20 cellular contexts compared by ENCODE assay signal in genomic region chr2:159080641-159081040, GRCh38.
"Had no signal": no experiment of that assay in that cellular context is flagged by ENCODE, and none has a peak within 500 bp of the region (broad histone marks: within the 10 kb centered on the region; RNA-seq: fewer than 3 reads in every experiment).

No MANE protein-coding gene starts in this region.

- H3K4me3 Mint-ChIP-seq: activated naive CD4-positive, alpha-beta T cell treated with anti-CD3 and anti-CD28 coated beads, Interleukin-2, amount 10 ng/mL, durations not matched to agents 7 days and 5 days; activated T-cell treated with anti-CD3 and anti-CD28 coated beads, Interleukin-2, amount 50 U/mL, for 72 hours; dendritic cell treated with granulocyte-macrophage colony-stimulating factor and Interleukin-4, amounts not matched to agents 40 ng/mL and 50 ng/mL, for 4 days; naive thymus-derived CD8-positive, alpha-beta T cell; stimulated activated naive CD8-positive, alpha-beta T cell treated with anti-CD3 and anti-CD28 coated beads, Interleukin-15, Interleukin-2, amounts not matched to agents 100 ng/mL and 50 ng/mL, for 24 hours; T-helper 1 cell treated with Interleukin-12 subunit alpha and Interleukin-12 subunit beta and Interleukin-4 antibody, amounts not matched to agents 30 μg/mL and 1 μg/mL, for 36 hours had no signal

- H3K4me1 Mint-ChIP-seq: activated naive CD4-positive, alpha-beta T cell treated with anti-CD3 and anti-CD28 coated beads, Interleukin-2, amount 10 ng/mL, durations not matched to agents 7 days and 5 days had no signal

- H3K36me3 Mint-ChIP-seq: activated naive CD4-positive, alpha-beta T cell treated with anti-CD3 and anti-CD28 coated beads, Interleukin-2, amount 10 ng/mL, durations not matched to agents 7 days and 5 days had no signal

- H3K4me3 ChIP-seq: lung, prostate gland, tibial artery had no signal

- H3K27me3 ChIP-seq: tibial artery had no signal

- H3K27me3 Mint-ChIP-seq: dendritic cell treated with granulocyte-macrophage colony-stimulating factor and Interleukin-4, amounts not matched to agents 40 ng/mL and 50 ng/mL, for 4 days; naive thymus-derived CD8-positive, alpha-beta T cell; stimulated activated naive CD8-positive, alpha-beta T cell treated with anti-CD3 and anti-CD28 coated beads, Interleukin-15, Interleukin-2, amounts not matched to agents 100 ng/mL and 50 ng/mL, for 24 hours had no signal

- H3K9me3 ChIP-seq: prostate gland, tibial artery had no signal

- ATAC-seq: activated T-cell treated with anti-CD3 and anti-CD28 coated beads, Interleukin-2, amount 50 U/mL, for 72 hours; esophagus mucosa; naive thymus-derived CD8-positive, alpha-beta T cell had no signal

- H3K36me3 ChIP-seq: prostate gland, tibial artery had no signal

- H3K4me1 ChIP-seq: prostate gland had no signal

- H3K27ac ChIP-seq: prostate gland, tibial artery had no signal

- H3K27ac Mint-ChIP-seq: activated naive CD4-positive, alpha-beta T cell treated with anti-CD3 and anti-CD28 coated beads, Interleukin-2, amount 10 ng/mL, durations not matched to agents 7 days and 5 days; activated T-cell treated with anti-CD3 and anti-CD28 coated beads, Interleukin-2, amount 50 U/mL, for 72 hours; dendritic cell treated with granulocyte-macrophage colony-stimulating factor and Interleukin-4, amounts not matched to agents 40 ng/mL and 50 ng/mL, for 4 days; stimulated activated naive CD8-positive, alpha-beta T cell treated with anti-CD3 and anti-CD28 coated beads, Interleukin-15, Interleukin-2, amounts not matched to agents 100 ng/mL and 50 ng/mL, for 24 hours; T-helper 1 cell treated with Interleukin-12 subunit alpha and Interleukin-12 subunit beta and Interleukin-4 antibody, amounts not matched to agents 30 μg/mL and 1 μg/mL, for 36 hours had no signal

- H3K9me3 Mint-ChIP-seq: activated naive CD4-positive, alpha-beta T cell treated with anti-CD3 and anti-CD28 coated beads, Interleukin-2, amount 10 ng/mL, durations not matched to agents 7 days and 5 days; activated T-cell treated with anti-CD3 and anti-CD28 coated beads, Interleukin-2, amount 50 U/mL, for 72 hours; dendritic cell treated with granulocyte-macrophage colony-stimulating factor and Interleukin-4, amounts not matched to agents 40 ng/mL and 50 ng/mL, for 4 days; stimulated activated naive CD8-positive, alpha-beta T cell treated with anti-CD3 and anti-CD28 coated beads, Interleukin-15, Interleukin-2, amounts not matched to agents 100 ng/mL and 50 ng/mL, for 24 hours; T-helper 1 cell treated with Interleukin-12 subunit alpha and Interleukin-12 subunit beta and Interleukin-4 antibody, amounts not matched to agents 30 μg/mL and 1 μg/mL, for 36 hours had no signal

- DNase-seq: activated CD4-positive, alpha-beta T cell treated with anti-CD3 and anti-CD28 coated beads for 4 hours; activated CD4-positive, alpha-beta T cell treated with anti-CD3 and anti-CD28 coated beads, Interleukin-2, amount 50 U/mL, for 48 hours; activated CD4-positive, CD25-positive, alpha-beta regulatory T cell; activated effector memory CD4-positive, alpha-beta T cell treated with Interleukin-2 at 50 U/mL for 16 hours; activated naive CD4-positive, alpha-beta T cell treated with anti-CD3 and anti-CD28 coated beads, Interleukin-2, amount 10 ng/mL, durations not matched to agents 7 days and 5 days; activated T-cell treated with anti-CD3 and anti-CD28 coated beads, Interleukin-2, amount 50 U/mL, for 72 hours; amygdala; effector CD4-positive, alpha-beta T cell; foreskin melanocyte; glutamatergic neuron; hippocampal formation; naive thymus-derived CD8-positive, alpha-beta T cell; stimulated activated CD4-positive, alpha-beta T cell treated with anti-CD3 and anti-CD28 coated beads, Interleukin-4, amount 100 ng/mL, for 4 hours; tibial artery had no signal
